23 cellular contexts compared by ENCODE assay signal in the genomic region with DNA sequence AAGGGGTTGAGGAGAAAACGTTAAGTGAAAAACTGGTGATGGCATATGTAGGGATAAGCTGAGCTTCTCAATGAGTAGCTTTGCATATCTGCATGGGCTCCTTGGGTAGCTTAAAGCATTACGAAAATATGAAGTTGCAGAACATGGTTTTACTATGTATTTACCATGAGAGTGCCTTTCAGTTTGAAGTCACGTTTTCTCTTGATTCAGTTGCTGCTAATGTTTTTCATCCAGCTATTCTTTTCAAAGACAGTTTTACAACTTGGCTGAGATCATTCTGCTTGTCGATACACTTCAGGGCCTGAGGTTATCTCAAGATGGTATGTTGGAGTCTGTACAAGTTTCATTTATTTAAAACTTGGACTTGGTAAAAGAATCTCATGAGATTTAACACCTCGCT.
"Had no signal": no experiment of that assay in that cellular context is flagged by ENCODE, and none has a peak within 500 bp of the region (broad histone marks: within the 10 kb centered on the region; RNA-seq: fewer than 3 reads in every experiment).

No MANE protein-coding gene starts in this region.

- H3K9me3 ChIP-seq: colonic mucosa, esophagus muscularis mucosa, gastroesophageal sphincter, heart right ventricle, lower lobe of right lung, mucosa of descending colon had no signal

- DNase-seq: colonic mucosa; cortex of kidney; effector CD8-positive, alpha-beta T cell; effector memory CD8-positive, alpha-beta T cell; endodermal cell; foreskin keratinocyte; heart right ventricle; hypothalamus; immature natural killer cell; islet precursor cell; kidney; kidney glomerular epithelial cell; left colon; left ventricle myocardium superior; lower lobe of right lung; mesenchymal stem cell; mucosa of descending colon; naive B cell had no signal

- H3K36me3 ChIP-seq: colonic mucosa, esophagus muscularis mucosa, gastroesophageal sphincter, heart right ventricle, lower lobe of right lung had no signal

- H3K4me3 ChIP-seq: colonic mucosa, esophagus muscularis mucosa, gastroesophageal sphincter, heart right ventricle, lower lobe of right lung, mucosa of descending colon had no signal

- H3K27ac ChIP-seq: colonic mucosa, esophagus muscularis mucosa, foreskin keratinocyte, gastroesophageal sphincter, lower lobe of right lung had no signal

- FAIRE-seq: endothelial cell of umbilical vein, frontal cortex, kidney had no signal

- H3K27me3 ChIP-seq: colonic mucosa, esophagus muscularis mucosa, gastroesophageal sphincter, heart right ventricle had no signal

- H3K4me1 ChIP-seq: colonic mucosa, foreskin keratinocyte had no signal

- ATAC-seq: effector memory CD8-positive, alpha-beta T cell; foreskin keratinocyte; gastroesophageal sphincter; heart right ventricle; left colon; left lobe of liver; left ventricle myocardium superior; lower lobe of right lung; mucosa of descending colon had no signal
